ENCODE assay signal across 27 cellular contexts in genomic region chr12:22881878-22882277, GRCh38.
"Had no signal": no experiment of that assay in that cellular context is flagged by ENCODE, and none has a peak within 500 bp of the region (broad histone marks: within the 10 kb centered on the region; RNA-seq: fewer than 3 reads in every experiment).

No MANE protein-coding gene starts in this region.

- H3K9me3 Mint-ChIP-seq: activated CD4-positive, alpha-beta memory T cell treated with anti-CD3 and anti-CD28 coated beads, Interleukin-2, amount 10 ng/mL, durations not matched to agents 7 days and 5 days; activated CD4-positive, alpha-beta T cell treated with anti-CD3 and anti-CD28 coated beads, Interleukin-2, amount 10 ng/mL, durations not matched to agents 7 days and 5 days; activated naive CD4-positive, alpha-beta T cell treated with anti-CD3 and anti-CD28 coated beads, Interleukin-2, amount 10 ng/mL, durations not matched to agents 7 days and 5 days; activated naive CD4-positive, alpha-beta T cell treated with anti-CD3 and anti-CD28 coated beads, Interleukin-2, amount 50 U/mL, for 72 hours; activated naive CD8-positive, alpha-beta T cell treated with anti-CD3 and anti-CD28 coated beads, Interleukin-2, amount 10 ng/mL, durations not matched to agents 7 days and 5 days; activated T-cell treated with anti-CD3 and anti-CD28 coated beads, Interleukin-2, amount 50 U/mL, for 24 hours; activated T-cell treated with anti-CD3 and anti-CD28 coated beads, Interleukin-2, amount 50 U/mL, for 72 hours; WTC11 had no signal

- H3K27me3 Mint-ChIP-seq: activated CD4-positive, alpha-beta memory T cell treated with anti-CD3 and anti-CD28 coated beads, Interleukin-2, amount 10 ng/mL, durations not matched to agents 7 days and 5 days; activated CD4-positive, alpha-beta T cell treated with anti-CD3 and anti-CD28 coated beads, Interleukin-2, amount 10 ng/mL, durations not matched to agents 7 days and 5 days; activated naive CD4-positive, alpha-beta T cell treated with anti-CD3 and anti-CD28 coated beads, Interleukin-2, amount 10 ng/mL, durations not matched to agents 7 days and 5 days; activated T-cell treated with anti-CD3 and anti-CD28 coated beads, Interleukin-2, amount 50 U/mL, for 24 hours had no signal

- H3K27ac ChIP-seq: body of pancreas, foreskin keratinocyte, gastroesophageal sphincter, VCaP had no signal

- ATAC-seq: activated naive CD4-positive, alpha-beta T cell treated with anti-CD3 and anti-CD28 coated beads, Interleukin-2, amount 50 U/mL, for 72 hours; activated T-cell treated with anti-CD3 and anti-CD28 coated beads, Interleukin-2, amount 50 U/mL, for 72 hours; body of pancreas; esophagus mucosa; foreskin keratinocyte; gastroesophageal sphincter; WTC11 had no signal

- H3K36me3 Mint-ChIP-seq: activated naive CD4-positive, alpha-beta T cell treated with anti-CD3 and anti-CD28 coated beads, Interleukin-2, amount 10 ng/mL, durations not matched to agents 7 days and 5 days; activated naive CD4-positive, alpha-beta T cell treated with anti-CD3 and anti-CD28 coated beads, Interleukin-2, amount 50 U/mL, for 72 hours; activated naive CD8-positive, alpha-beta T cell treated with anti-CD3 and anti-CD28 coated beads, Interleukin-2, amount 10 ng/mL, durations not matched to agents 7 days and 5 days; WTC11 had no signal

- H3K4me1 Mint-ChIP-seq: activated CD4-positive, alpha-beta memory T cell treated with anti-CD3 and anti-CD28 coated beads, Interleukin-2, amount 10 ng/mL, durations not matched to agents 7 days and 5 days; activated CD4-positive, alpha-beta T cell treated with anti-CD3 and anti-CD28 coated beads, Interleukin-2, amount 10 ng/mL, durations not matched to agents 7 days and 5 days; activated naive CD4-positive, alpha-beta T cell treated with anti-CD3 and anti-CD28 coated beads, Interleukin-2, amount 10 ng/mL, durations not matched to agents 7 days and 5 days; activated naive CD8-positive, alpha-beta T cell treated with anti-CD3 and anti-CD28 coated beads, Interleukin-2, amount 10 ng/mL, durations not matched to agents 7 days and 5 days; WTC11 had no signal

- H3K27ac Mint-ChIP-seq: activated CD4-positive, alpha-beta memory T cell treated with anti-CD3 and anti-CD28 coated beads, Interleukin-2, amount 10 ng/mL, durations not matched to agents 7 days and 5 days; activated CD4-positive, alpha-beta T cell treated with anti-CD3 and anti-CD28 coated beads, Interleukin-2, amount 10 ng/mL, durations not matched to agents 7 days and 5 days; activated naive CD4-positive, alpha-beta T cell treated with anti-CD3 and anti-CD28 coated beads, Interleukin-2, amount 10 ng/mL, durations not matched to agents 7 days and 5 days; activated naive CD4-positive, alpha-beta T cell treated with anti-CD3 and anti-CD28 coated beads, Interleukin-2, amount 50 U/mL, for 72 hours; activated naive CD8-positive, alpha-beta T cell treated with anti-CD3 and anti-CD28 coated beads, Interleukin-2, amount 10 ng/mL, durations not matched to agents 7 days and 5 days; activated T-cell treated with anti-CD3 and anti-CD28 coated beads, Interleukin-2, amount 50 U/mL, for 24 hours; activated T-cell treated with anti-CD3 and anti-CD28 coated beads, Interleukin-2, amount 50 U/mL, for 72 hours; WTC11 had no signal

- H3K27me3 ChIP-seq: body of pancreas, foreskin keratinocyte, gastroesophageal sphincter had no signal

- DNase-seq: activated CD4-positive, alpha-beta memory T cell treated with anti-CD3 and anti-CD28 coated beads, Interleukin-2, amount 10 ng/mL, durations not matched to agents 7 days and 5 days; activated CD4-positive, alpha-beta T cell treated with anti-CD3 and anti-CD28 coated beads for 1 hour; activated CD4-positive, alpha-beta T cell treated with anti-CD3 and anti-CD28 coated beads for 4 hours; activated CD4-positive, alpha-beta T cell treated with anti-CD3 and anti-CD28 coated beads, Interleukin-2, amount 10 ng/mL, durations not matched to agents 7 days and 5 days; activated CD4-positive, alpha-beta T cell treated with anti-CD3 and anti-CD28 coated beads, Interleukin-2, amount 50 U/mL, for 4 hours; activated CD8-positive, alpha-beta memory T cell treated with anti-CD3 and anti-CD28 coated beads, Interleukin-2, amount 50 U/mL, for 48 hours; activated gamma-delta T cell; activated naive CD4-positive, alpha-beta T cell; activated naive CD4-positive, alpha-beta T cell treated with anti-CD3 and anti-CD28 coated beads, Interleukin-2, amount 10 ng/mL, durations not matched to agents 7 days and 5 days; activated naive CD8-positive, alpha-beta T cell treated with anti-CD3 and anti-CD28 coated beads, Interleukin-2, amount 10 ng/mL, durations not matched to agents 7 days and 5 days; activated T-cell treated with anti-CD3 and anti-CD28 coated beads for 4 hours; activated T-cell treated with anti-CD3 and anti-CD28 coated beads, Interleukin-2, amount 50 U/mL, for 24 hours; activated T-cell treated with anti-CD3 and anti-CD28 coated beads, Interleukin-2, amount 50 U/mL, for 72 hours; amygdala; aorta; body of pancreas; caudate nucleus; cortex of kidney; dermis blood vessel endothelial cell; effector CD8-positive, alpha-beta T cell; foreskin keratinocyte; T-helper 2 cell had no signal

- H3K9me3 ChIP-seq: body of pancreas had no signal

- H3K4me3 ChIP-seq: body of pancreas, gastroesophageal sphincter had no signal

- H3K36me3 ChIP-seq: gastroesophageal sphincter had no signal

- H3K4me1 ChIP-seq: body of pancreas, gastroesophageal sphincter had no signal

- H3K4me3 Mint-ChIP-seq: activated CD4-positive, alpha-beta memory T cell treated with anti-CD3 and anti-CD28 coated beads, Interleukin-2, amount 10 ng/mL, durations not matched to agents 7 days and 5 days; activated CD4-positive, alpha-beta T cell treated with anti-CD3 and anti-CD28 coated beads, Interleukin-2, amount 10 ng/mL, durations not matched to agents 7 days and 5 days; activated naive CD4-positive, alpha-beta T cell treated with anti-CD3 and anti-CD28 coated beads, Interleukin-2, amount 10 ng/mL, durations not matched to agents 7 days and 5 days; activated naive CD8-positive, alpha-beta T cell treated with anti-CD3 and anti-CD28 coated beads, Interleukin-2, amount 10 ng/mL, durations not matched to agents 7 days and 5 days; activated T-cell treated with anti-CD3 and anti-CD28 coated beads, Interleukin-2, amount 50 U/mL, for 24 hours; activated T-cell treated with anti-CD3 and anti-CD28 coated beads, Interleukin-2, amount 50 U/mL, for 72 hours; WTC11 had no signal
